ENCODE assay signal across 8 cellular contexts in genomic region chr4:1351854-1352633, GRCh38. TPM values are rescaled to one million over a fixed set of nuclear protein-coding genes. Genes with fewer than 3 reads are reported as not detected.
DNase-seq lines count a peak whose midpoint lies in the region; ATAC-seq and TF ChIP-seq lines count a peak whose summit lies in the region.

No MANE protein-coding gene starts in this region.

- H3K4me1 Mint-ChIP-seq in activated CD8-positive, alpha-beta memory T cell treated with anti-CD3 and anti-CD28 coated beads, Interleukin-2, amount 10 ng/mL, durations not matched to agents 7 days and 5 days = peaks cover 27% of the 10 kb centered on the region
- H3K4me1 Mint-ChIP-seq in endodermal cell = peaks cover 3% of the 10 kb centered on the region

- no peak overlapping the region for H3K4me3 Mint-ChIP-seq in activated CD8-positive, alpha-beta memory T cell treated with anti-CD3 and anti-CD28 coated beads, Interleukin-2, amount 10 ng/mL, durations not matched to agents 7 days and 5 days
- no peak overlapping the region for H3K4me3 Mint-ChIP-seq in endodermal cell

- no peak overlapping the region for H3K9ac ChIP-seq in endodermal cell (ENCODE audit: extremely low read depth, low read length, poor library complexity, severe bottlenecking)

- H3K9me3 ChIP-seq in endodermal cell (ENCODE audit: control insufficient read depth, low read length) = no peaks in the 10 kb centered on the region
- no peaks in the 10 kb centered on the region for H3K9me3 ChIP-seq in mucosa of descending colon

- H3K27ac ChIP-seq in endodermal cell (ENCODE audit: low read depth, low read length) = no peak overlapping the region

- H3K27me3 Mint-ChIP-seq in activated CD8-positive, alpha-beta memory T cell treated with anti-CD3 and anti-CD28 coated beads, Interleukin-2, amount 10 ng/mL, durations not matched to agents 7 days and 5 days = no peaks in the 10 kb centered on the region
- no peaks in the 10 kb centered on the region for H3K27me3 Mint-ChIP-seq in endodermal cell (ENCODE audit: insufficient read depth)

- DNase-seq in CD1c-positive myeloid dendritic cell (ENCODE audit: extremely low spot score) (peak; percentile 84), NOMO-1 (lab: John Stamatoyannopoulos, UW; ENCODE audit: unreplicated experiment in 2 of 2) (peak; percentile 62 to 66), endodermal cell (peak; percentile 97), mucosa of descending colon (peak; percentile 89 to 95 (median 93))
- peak; percentile 93 for DNase-seq in activated CD8-positive, alpha-beta memory T cell treated with anti-CD3 and anti-CD28 coated beads, Interleukin-2, amount 10 ng/mL, durations not matched to agents 7 days and 5 days
- DNase-seq in stimulated activated CD8-positive, alpha-beta memory T cell treated with anti-CD3 and anti-CD28 coated beads, Interleukin-4, amount 100 ng/mL, for 1 hour (ENCODE audit: low read depth in 2 of 2, low spot score in 1 of 2) = peak; percentile 80 to 90

- H3K9me3 Mint-ChIP-seq in activated CD8-positive, alpha-beta memory T cell treated with anti-CD3 and anti-CD28 coated beads, Interleukin-2, amount 10 ng/mL, durations not matched to agents 7 days and 5 days (ENCODE audit: low read depth) = no peaks in the 10 kb centered on the region
- H3K9me3 Mint-ChIP-seq in endodermal cell = no peaks in the 10 kb centered on the region

- no peaks in the 10 kb centered on the region for H3K4me1 ChIP-seq in endodermal cell (ENCODE audit: control insufficient read depth, insufficient read depth, low read length)
- peaks cover 7% of the 10 kb centered on the region for H3K4me1 ChIP-seq in mucosa of descending colon (ENCODE audit: low read depth)

- H3K36me3 ChIP-seq in endodermal cell (ENCODE audit: control insufficient read depth, insufficient read depth, low read length) (peaks cover 39% of the 10 kb centered on the region), mucosa of descending colon (ENCODE audit: low read depth) (peaks cover 3% of the 10 kb centered on the region)

- H3K27ac Mint-ChIP-seq in activated CD8-positive, alpha-beta memory T cell treated with anti-CD3 and anti-CD28 coated beads, Interleukin-2, amount 10 ng/mL, durations not matched to agents 7 days and 5 days = peak overlapping the region; percentile 70
- H3K27ac Mint-ChIP-seq in endodermal cell = peak overlapping the region; percentile 18

- 50 to 57% methylated on average over 16 to 26 of the region's 26 CpGs for WGBS in endodermal cell (ENCODE audit: insufficient coverage in 1 of 2, insufficient read length in 1 of 2), 2 experiments

- CTCF ChIA-PET in activated CD8-positive, alpha-beta memory T cell treated with anti-CD3 and anti-CD28 coated beads, Interleukin-2, amount 10 ng/mL, durations not matched to agents 7 days and 5 days (lab: Charles Lee) = interaction anchor here (1.0 to 3.6 kb wide), 4 partner anchors 40 to 221 kb away, joined by 3 to 13 read pairs (median 4); partner anchors contain the start of gene MAEA

- H3K4me3 ChIP-seq in endodermal cell (ENCODE audit: low read length) (no peak overlapping the region), mucosa of descending colon (no peak overlapping the region)

- ATAC-seq in HG02642 (IDR thresholded peaks at IDR 0.05; ENCODE audit: poor library complexity, unreplicated experiment) (peak; percentile 19), mucosa of descending colon (peak; percentile 61), HG02973 (IDR thresholded peaks at IDR 0.05; ENCODE audit: unreplicated experiment) (no peak)
- peak; percentile 45 for ATAC-seq in activated CD8-positive, alpha-beta memory T cell treated with anti-CD3 and anti-CD28 coated beads, Interleukin-2, amount 10 ng/mL, durations not matched to agents 7 days and 5 days

- no peaks in the 10 kb centered on the region for H3K27me3 ChIP-seq in endodermal cell (ENCODE audit: control insufficient read depth, insufficient read depth, low read length, poor library complexity, severe bottlenecking)

- TF ChIP-seq CTCF in endodermal cell (conservative IDR thresholded peaks at IDR 0.05) (peak; percentile 95), mucosa of descending colon (IDR thresholded peaks at IDR 0.05) (peak; percentile 92)

- H3K36me3 Mint-ChIP-seq in activated CD8-positive, alpha-beta memory T cell treated with anti-CD3 and anti-CD28 coated beads, Interleukin-2, amount 10 ng/mL, durations not matched to agents 7 days and 5 days = no peaks in the 10 kb centered on the region
- peaks cover 27% of the 10 kb centered on the region for H3K36me3 Mint-ChIP-seq in endodermal cell (ENCODE audit: low read depth)

- intact Hi-C loops in mucosa of descending colon (cut with DNase I, micrococcal nuclease) = loop anchor here in 1 of 2 donors (10.0 kb wide), 3 partner anchors 97 to 273 kb away; no protein-coding TSS in a partner anchor

RNA-seq across cellular contexts. Expression of gene UVSSA, which starts 5.0 kb away (rescaled TPM):
- 10 to 100 TPM; 18.2 to 25.2 TPM for total RNA-seq in activated CD8-positive, alpha-beta memory T cell treated with anti-CD3 and anti-CD28 coated beads, Interleukin-2, amount 10 ng/mL, durations not matched to agents 7 days and 5 days
- total RNA-seq in endodermal cell (10 to 100 TPM; 50.4 to 61.6 TPM), mucosa of descending colon (10 to 100 TPM; 31.7 to 39.9 (median 36.8) TPM)
- 19.2 TPM for polyA plus RNA-seq in endodermal cell (2013, experiment 1 of 2)
- polyA plus RNA-seq in endodermal cell (2013, experiment 2 of 2) = 17.1 TPM

RNA-seq across cellular contexts. Expression of gene NKX1-1, which starts 54.2 kb away (rescaled TPM):
- total RNA-seq in activated CD8-positive, alpha-beta memory T cell treated with anti-CD3 and anti-CD28 coated beads, Interleukin-2, amount 10 ng/mL, durations not matched to agents 7 days and 5 days = not detected
- total RNA-seq in endodermal cell = not detected
- polyA plus RNA-seq in endodermal cell (2013, experiment 1 of 2) = 0.18 TPM
- polyA plus RNA-seq in endodermal cell (2013, experiment 2 of 2) = not detected
- total RNA-seq in mucosa of descending colon = not detected
